In genomic region chr6:16849280-16850210, GRCh38 we compare ENCODE assay signal across 1 cellular context.
TF ChIP-seq lines count a peak whose summit lies in the region.

No MANE protein-coding gene starts in this region.

TF ChIP-seq in IMR-90, 13 proteins besides CTCF, POLR2A, EP300 and RAD21 (continued from another document):
- no peak for TF ChIP-seq ELK1 (IDR thresholded peaks at IDR 0.05; ENCODE audit: borderline replicate concordance, low read depth, low read length)
- TF ChIP-seq RFX5 (IDR thresholded peaks at IDR 0.05; ENCODE audit: low read depth, low read length): no peak
- TF ChIP-seq RCOR1 (IDR thresholded peaks at IDR 0.05; ENCODE audit: insufficient replicate concordance, low read length): no peak
